ENCODE assay signal across 8 cellular contexts in the genomic region with DNA sequence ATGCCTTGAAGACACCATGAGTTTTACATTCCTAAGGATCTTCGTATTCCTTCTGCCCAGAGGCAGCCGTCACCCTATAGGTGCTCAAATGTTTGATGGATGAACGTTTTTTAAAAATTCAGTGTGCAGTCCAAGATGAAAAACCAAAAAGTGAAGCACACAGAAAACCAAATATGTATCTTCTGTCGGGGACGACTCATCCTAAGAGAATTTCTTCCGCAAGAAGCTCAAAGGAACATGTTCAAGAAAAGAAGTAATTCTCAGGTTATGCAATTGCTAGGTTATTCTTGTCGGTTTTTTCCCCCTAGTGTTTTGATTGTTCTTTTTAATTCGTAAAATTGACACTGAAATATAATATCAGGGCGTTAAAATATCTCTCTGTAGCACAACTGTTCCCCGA. TPM values are rescaled to one million over a fixed set of nuclear protein-coding genes. Genes with fewer than 3 reads are reported as not detected.
DNase-seq lines count a peak whose midpoint lies in the region; ATAC-seq, FAIRE-seq and TF ChIP-seq lines count a peak whose summit lies in the region.

No MANE protein-coding gene starts in this region.

- peaks cover 15% of the 10 kb centered on the region for H3K4me1 Mint-ChIP-seq in mesothelial cell of epicardium

- POLR2A ChIA-PET in K562 (lab: Yijun Ruan, JAX), result interaction anchor here (0.7 to 0.9 kb wide), 2 partner anchors 65 to 87 kb away, joined by 3 to 4 read pairs; no protein-coding TSS in a partner anchor

- peaks cover 8% of the 10 kb centered on the region for H3K36me3 Mint-ChIP-seq in mesothelial cell of epicardium

- H3K4me3 Mint-ChIP-seq in mesothelial cell of epicardium, result peak overlapping the region; percentile 90

- no peaks in the 10 kb centered on the region for H3K9me2 ChIP-seq in MM.1S (replicated peaks; ENCODE audit: insufficient read depth, low read length)

- in situ Hi-C loops in K562 (cut with MboI), result no loop called here

- H3K9me1 ChIP-seq in K562 (ENCODE audit: control insufficient read depth, insufficient read depth, low read length), result peaks cover 4% of the 10 kb centered on the region

- no peaks in the 10 kb centered on the region for H3K27me3 Mint-ChIP-seq in mesothelial cell of epicardium (ENCODE audit: low read depth)

- ATAC-seq in K562 (no peak), HG03432 (IDR thresholded peaks at IDR 0.05; ENCODE audit: unreplicated experiment) (no peak), HG03025 (IDR thresholded peaks at IDR 0.05; ENCODE audit: low FRiP score, unreplicated experiment) (no peak)

- no peaks in the 10 kb centered on the region for H3F3A ChIP-seq in MM.1S (ENCODE audit: insufficient read depth, low read length)

- H3K4me1 ChIP-seq in ACC112 (ENCODE audit: control insufficient read depth, insufficient read depth, low read length, unreplicated experiment) (peaks cover 6% of the 10 kb centered on the region), K562 (replicated peaks in 1 of 2; ENCODE audit: control insufficient read depth in 2 of 2, insufficient read depth in 2 of 2, low read length in 2 of 2) (peaks cover 0 to 15% of the 10 kb centered on the region in 2 experiments; a peak in 4 of 5 replicates), MM.1S (ENCODE audit: low read length) (no peaks in the 10 kb centered on the region; the same call in 1 of the 2 replicates)

- H3K9me3 Mint-ChIP-seq in mesothelial cell of epicardium, result no peaks in the 10 kb centered on the region

- 2% methylated on average over 10 of the region's 10 CpGs for WGBS in K562 (ENCODE audit: insufficient coverage, low coverage, missing lambda C conversion rate)

- no peak for TF ChIP-seq EP300 in K562 (IDR thresholded peaks at IDR 0.05; ENCODE audit: low read length)

- no peak for TF ChIP-seq RAD21 in K562 (CRISPR knock-in tag; conservative IDR thresholded peaks at IDR 0.05 in 1 of 2, IDR thresholded peaks at IDR 0.05 in 1 of 2)

- peak overlapping the region; percentile 45 for H2AFZ ChIP-seq in ACC112 (ENCODE audit: low read length, unreplicated experiment)
- H2AFZ ChIP-seq in K562 (ENCODE audit: low read depth, low read length), result no peak overlapping the region
- H2AFZ ChIP-seq in MM.1S (ENCODE audit: low read length), result no peak overlapping the region

- BruUV-seq in K562 (replicated peaks; lab: Mats Ljungman, UMichigan), result no TSS peak

- peaks cover 29% of the 10 kb centered on the region for H3K79me2 ChIP-seq in ACC112 (ENCODE audit: control insufficient read depth, insufficient read depth, low read length, unreplicated experiment)
- peaks cover 33% of the 10 kb centered on the region for H3K79me2 ChIP-seq in K562 (ENCODE audit: control insufficient read depth, insufficient read depth, low read length)
- no peaks in the 10 kb centered on the region for H3K79me2 ChIP-seq in MM.1S (ENCODE audit: low read length)

- H3K36me3 ChIP-seq in ACC112 (ENCODE audit: insufficient read depth, low read length) (peaks cover 6% of the 10 kb centered on the region; the same call in 1 of the 2 replicates), K562 (ENCODE audit: control insufficient read depth, insufficient read depth, low read length) (peaks cover 31% of the 10 kb centered on the region), MM.1S (replicated peaks; ENCODE audit: insufficient read depth, low read length) (no peaks in the 10 kb centered on the region)

- DNase-seq in HL-60 (ENCODE audit: low read depth in 1 of 2, low spot score in 1 of 2), result no peak
- no peak for DNase-seq in K562 (ENCODE audit: extremely low read depth in 1 of 4, low spot score in 3 of 4)
- no peak for DNase-seq in mesothelial cell of epicardium (ENCODE audit: low spot score in 2 of 2, unreplicated experiment in 2 of 2)
- no peak for DNase-seq in NCI-H1105 treated with DMSO at 0.1 percent for 48 hours (lab: John Stamatoyannopoulos, UW)
- DNase-seq in MM.1S, result no peak

- no peak for FAIRE-seq in K562 (lab: Jason Lieb, UNC)

- TF ChIP-seq CTCF in HL-60 (IDR thresholded peaks at IDR 0.05; ENCODE audit: insufficient read depth, low read length), result no peak
- no peak for TF ChIP-seq CTCF in K562 (IDR thresholded peaks at IDR 0.05 in 2 of 3, conservative IDR thresholded peaks at IDR 0.05 in 1 of 3; ENCODE audit: insufficient read depth in 2 of 3, low read depth in 1 of 3, low read length in 3 of 3)
- TF ChIP-seq CTCF in mesothelial cell of epicardium (IDR thresholded peaks at IDR 0.05; ENCODE audit: unreplicated experiment), result no peak
- TF ChIP-seq CTCF in MM.1S (IDR thresholded peaks at IDR 0.05; ENCODE audit: low read length), result no peak

- H3K9ac ChIP-seq in K562 (ENCODE audit: insufficient read depth in 1 of 2, low read depth in 2 of 2, low read length in 2 of 2) (peak overlapping the region; percentile 87 to 93), MM.1S (ENCODE audit: low read length) (no peak overlapping the region)

- no peaks in the 10 kb centered on the region for H3K9me3 ChIP-seq in K562 (replicated peaks; ENCODE audit: control insufficient read depth, insufficient read depth, low read depth, low read length)
- H3K9me3 ChIP-seq in MM.1S (replicated peaks; ENCODE audit: insufficient read depth, low read length), result no peaks in the 10 kb centered on the region

- CTCF ChIA-PET in K562 (lab: Yijun Ruan, JAX; ENCODE audit: low intra/inter-chr PET ratio), result no interaction called here

- H4K20me1 ChIP-seq in K562 (replicated peaks; ENCODE audit: control insufficient read depth, insufficient read depth, low read length) (no peaks in the 10 kb centered on the region), MM.1S (ENCODE audit: insufficient read depth, low read length) (no peaks in the 10 kb centered on the region)

- H3K4me2 ChIP-seq in K562 (ENCODE audit: insufficient read depth, low read length) (peak overlapping the region; percentile 83), MM.1S (ENCODE audit: low read depth, low read length) (no peak overlapping the region)

- H3K4me3 ChIP-seq in ACC112 (ENCODE audit: low read depth, low read length), result peak overlapping the region; percentile 89
- peak overlapping the region; percentile 59 for H3K4me3 ChIP-seq in HL-60 (replicated peaks; ENCODE audit: insufficient read depth, low read length)
- H3K4me3 ChIP-seq in K562, result peak overlapping the region; percentile 93
- H3K4me3 ChIP-seq in MM.1S (ENCODE audit: low read length), result no peak overlapping the region

- H3K27ac Mint-ChIP-seq in mesothelial cell of epicardium, result peak overlapping the region; percentile 91

- H3K27me3 ChIP-seq in ACC112 (ENCODE audit: insufficient read depth, low read length) (no peaks in the 10 kb centered on the region), HL-60 (ENCODE audit: insufficient read depth, poor library complexity, severe bottlenecking) (no peaks in the 10 kb centered on the region), K562 (ENCODE audit: control insufficient read depth in 2 of 2, insufficient read depth in 2 of 2, low read length in 2 of 2) (no peaks in the 10 kb centered on the region), MM.1S (replicated peaks; ENCODE audit: insufficient read depth, low read length) (peaks cover 6% of the 10 kb centered on the region; the same call in 1 of the 2 replicates)

- H3K27ac ChIP-seq in ACC112 (ENCODE audit: low read depth, low read length), result peak overlapping the region; percentile 18; the same call in 1 of the 2 replicates
- peak overlapping the region; percentile 76 for H3K27ac ChIP-seq in HL-60 (replicated peaks)
- peak overlapping the region; percentile 90 for H3K27ac ChIP-seq in K562 (ENCODE audit: extremely low read depth, low read depth, low read length)
- no peak overlapping the region for H3K27ac ChIP-seq in MM.1S (ENCODE audit: low read length)

- intact Hi-C loops in K562 (cut with micrococcal nuclease), result loop anchor here (5.0 kb wide), 1 partner anchor 65 kb away; no protein-coding TSS in a partner anchor

- no peak for TF ChIP-seq POLR2A in K562 (conservative IDR thresholded peaks at IDR 0.05)

RNA-seq across cellular contexts. Expression of a gene that starts 1.4 kb away (rescaled TPM):
- 56.5 and 86.7 TPM in 2 replicates for total RNA-seq in K562 (2011; cell fraction: chromatin; rRNA removed; ENCODE audit: low replicate concordance)
- total RNA-seq in K562 (2011; cell fraction: nucleolus; rRNA removed), result 65.5 and 66.5 TPM in 2 replicates
- total RNA-seq in K562 (2011; cell fraction: nucleoplasm; rRNA removed), result 76.8 and 103 TPM in 2 replicates
- total RNA-seq in K562 (2014; rRNA removed) (90.9 and 131 TPM in 2 replicates), K562 (2014; rRNA removed; fragmentation: Illumina TruSeq; extraction: Trizol) (89.6 and 95.5 TPM in 2 replicates), K562 (2015; rRNA removed; fragmentation: Illumina TruSeq; extraction: Trizol) (67.4 and 75.0 TPM in 2 replicates), K562 (2021) (86.1 and 89.1 TPM in 2 replicates), mesothelial cell of epicardium (98.7 to 107 TPM (median 102 TPM) in 3 replicates)
- polyA plus RNA-seq in K562 (2011; rRNA removed) (112 and 128 TPM in 2 replicates), K562 (2014; fragmentation: Illumina TruSeq; extraction: Trizol) (89.3 and 96.6 TPM in 2 replicates), K562 (2014; fragmentation: Nextera tagmentation; extraction: Ambion mirVana) (10 to 100 TPM; 17.8 to 25.8 TPM), K562 (2014; rRNA removed) (91.8 and 100 TPM in 2 replicates)
- 115 and 125 TPM in 2 replicates for polyA plus RNA-seq in K562 (2011; cell fraction: cytosol; rRNA removed)
- 114 and 127 TPM in 2 replicates for polyA plus RNA-seq in K562 (2011; cell fraction: nucleus; rRNA removed)
- polyA plus RNA-seq in K562 (2012), result 64.4 and 69.3 TPM in 2 replicates
- polyA minus RNA-seq in K562 (2011; rRNA and poly(A)+ RNA removed), result 53.0 and 61.8 TPM in 2 replicates
- polyA minus RNA-seq in K562 (2011; cell fraction: cytosol; rRNA and poly(A)+ RNA removed), result 24.5 and 25.6 TPM in 2 replicates
- 17.9 and 22.4 TPM in 2 replicates for polyA minus RNA-seq in K562 (2011; cell fraction: nucleus; rRNA and poly(A)+ RNA removed)

RNA-seq across cellular contexts. Expression of a gene that starts 29.1 kb away (rescaled TPM):
- total RNA-seq in K562 (2011; cell fraction: chromatin; rRNA removed; ENCODE audit: low replicate concordance), result 132 and 247 TPM in 2 replicates
- total RNA-seq in K562 (2011; cell fraction: nucleolus; rRNA removed), result 377 and 399 TPM in 2 replicates
- 354 and 382 TPM in 2 replicates for total RNA-seq in K562 (2011; cell fraction: nucleoplasm; rRNA removed)
- total RNA-seq in K562 (2014; rRNA removed) (2,054 and 2,801 TPM in 2 replicates), K562 (2014; rRNA removed; fragmentation: Illumina TruSeq; extraction: Trizol) (1,199 and 1,477 TPM in 2 replicates), K562 (2015; rRNA removed; fragmentation: Illumina TruSeq; extraction: Trizol) (1,630 and 1,692 TPM in 2 replicates), K562 (2021) (1,581 and 1,675 TPM in 2 replicates), mesothelial cell of epicardium (1,270 to 1,309 TPM (median 1,304 TPM) in 3 replicates)
- polyA plus RNA-seq in K562 (2011; rRNA removed) (1,069 and 1,272 TPM in 2 replicates), K562 (2014; fragmentation: Illumina TruSeq; extraction: Trizol) (1,681 and 1,922 TPM in 2 replicates), K562 (2014; fragmentation: Nextera tagmentation; extraction: Ambion mirVana) (1,000 to 10,000 TPM; 3,942 to 4,143 TPM), K562 (2014; rRNA removed) (1,696 and 2,000 TPM in 2 replicates)
- 1,564 and 2,005 TPM in 2 replicates for polyA plus RNA-seq in K562 (2011; cell fraction: cytosol; rRNA removed)
- polyA plus RNA-seq in K562 (2011; cell fraction: nucleus; rRNA removed), result 726 and 879 TPM in 2 replicates
- 2,693 and 3,124 TPM in 2 replicates for polyA plus RNA-seq in K562 (2012)
- 966 and 1,497 TPM in 2 replicates for polyA minus RNA-seq in K562 (2011; rRNA and poly(A)+ RNA removed)
- polyA minus RNA-seq in K562 (2011; cell fraction: cytosol; rRNA and poly(A)+ RNA removed), result 625 and 785 TPM in 2 replicates
- 116 and 251 TPM in 2 replicates for polyA minus RNA-seq in K562 (2011; cell fraction: nucleus; rRNA and poly(A)+ RNA removed)
